ENCODE assay signal across 14 cellular contexts in genomic region chr13:110501188-110501587, GRCh38.
DNase-seq lines count a peak whose midpoint lies in the region; ATAC-seq and TF ChIP-seq lines count a peak whose summit lies in the region.
"Had no signal": no experiment of that assay in that cellular context is flagged by ENCODE, and none has a peak within 500 bp of the region (broad histone marks: within the 10 kb centered on the region; RNA-seq: fewer than 3 reads in every experiment).

No MANE protein-coding gene starts in this region.

- no peak overlapping the region for H3K4me3 Mint-ChIP-seq in HFFc6
- no peak overlapping the region for H3K4me3 Mint-ChIP-seq in chondrocyte (ENCODE audit: unreplicated experiment)
- H3K4me3 Mint-ChIP-seq: B cell; CD8-positive, alpha-beta T cell had no signal

- no peak overlapping the region for H2BK12ac ChIP-seq in mesenchymal stem cell (ENCODE audit: low read length in 2 of 2)

- H3K27ac ChIP-seq in mesenchymal stem cell (ENCODE audit: low read length, poor library complexity, severe bottlenecking) (no peak overlapping the region), stomach smooth muscle (ENCODE audit: low read length) (peak overlapping the region; percentile 31), upper lobe of left lung (no peak overlapping the region)

- over 99% methylated on average over 9 of the region's 9 CpGs for WGBS in mesenchymal stem cell
- 93 to 98% methylated on average over 7 to 9 of the region's 9 CpGs for WGBS in upper lobe of left lung, 2 donors

- H3K27me3 ChIP-seq in mesenchymal stem cell (ENCODE audit: control insufficient read depth in 1 of 2, insufficient read depth in 1 of 2, low read length in 2 of 2) (no peaks in the 10 kb centered on the region), stomach smooth muscle (ENCODE audit: control insufficient read depth in 1 of 2, insufficient read depth in 2 of 2, low read length in 2 of 2) (no peaks in the 10 kb centered on the region), upper lobe of left lung (no peaks in the 10 kb centered on the region)
- H3K27me3 ChIP-seq: BLaER1 treated with 17β-estradiol and CSF1 and Interleukin-3, amounts not matched to agents 10 nM and 100 nM had no signal

- H3K9me3 Mint-ChIP-seq in HFFc6, result peaks cover 4% of the 10 kb centered on the region; the same call in 1 of the 2 replicates
- no peaks in the 10 kb centered on the region for H3K9me3 Mint-ChIP-seq in chondrocyte (ENCODE audit: low read depth)

- peak overlapping the region; percentile 11 for H2AK5ac ChIP-seq in mesenchymal stem cell (ENCODE audit: low read length, severe bottlenecking)

- H3K27ac Mint-ChIP-seq in HFFc6, result peak overlapping the region; percentile 90; the same call in 1 of the 2 replicates
- H3K27ac Mint-ChIP-seq in chondrocyte (ENCODE audit: unreplicated experiment), result peak overlapping the region; percentile 4
- H3K27ac Mint-ChIP-seq: B cell; CD8-positive, alpha-beta T cell had no signal

- H2BK120ac ChIP-seq in mesenchymal stem cell (ENCODE audit: low read depth, low read length), result peak overlapping the region; percentile 73

- H3K79me1 ChIP-seq in mesenchymal stem cell (replicated peaks; ENCODE audit: low read length, poor library complexity, severe bottlenecking), result peaks cover 11% of the 10 kb centered on the region

- H3K4me1 Mint-ChIP-seq in HFFc6 (ENCODE audit: low read depth) (peaks cover 32% of the 10 kb centered on the region), chondrocyte (ENCODE audit: low read depth) (peaks cover 49% of the 10 kb centered on the region)
- H3K4me1 Mint-ChIP-seq: B cell had no signal

- H3K9me3 ChIP-seq in mesenchymal stem cell (ENCODE audit: control insufficient read depth, low read length), result peaks cover 9% of the 10 kb centered on the region
- H3K9me3 ChIP-seq in stomach smooth muscle (ENCODE audit: control insufficient read depth in 2 of 2, low read length in 2 of 2), result no peaks in the 10 kb centered on the region
- no peaks in the 10 kb centered on the region for H3K9me3 ChIP-seq in upper lobe of left lung
- H3K9me3 ChIP-seq: HAP-1 had no signal

- DNase-seq in HFFc6, result no peak
- DNase-seq in chondrocyte (ENCODE audit: low spot score), result no peak
- no peak for DNase-seq in mesenchymal stem cell
- DNase-seq in upper lobe of left lung, result no peak
- no peak for DNase-seq in stimulated activated CD4-positive, alpha-beta T cell treated with anti-CD3 and anti-CD28 coated beads, Interleukin-12 subunit alpha, Interleukin-12 subunit beta, amount 100 ng/mL, for 4 hours
- DNase-seq: Calu3; CD8-positive, alpha-beta T cell; DMS79 treated with DMSO at 0.1 percent for 48 hours; GF-D8 had no signal

- peak overlapping the region; percentile 88 for H4K91ac ChIP-seq in mesenchymal stem cell (ENCODE audit: low read length)

- H3K36me3 Mint-ChIP-seq in HFFc6 (ENCODE audit: low read depth) (peaks cover 46% of the 10 kb centered on the region), chondrocyte (ENCODE audit: low read depth) (peaks cover 67% of the 10 kb centered on the region)
- H3K36me3 Mint-ChIP-seq: CD8-positive, alpha-beta T cell had no signal

- H3K4me2 ChIP-seq in mesenchymal stem cell (ENCODE audit: low read length, poor library complexity, severe bottlenecking), result no peak overlapping the region
- H3K4me2 ChIP-seq: BLaER1 treated with 17β-estradiol and CSF1 and Interleukin-3, amounts not matched to agents 10 nM and 100 nM had no signal

- peaks cover 20% of the 10 kb centered on the region for H3K4me1 ChIP-seq in mesenchymal stem cell (ENCODE audit: control insufficient read depth, insufficient read depth, low read depth, low read length)
- H3K4me1 ChIP-seq in stomach smooth muscle (ENCODE audit: control insufficient read depth, insufficient read depth, low read length), result peaks cover 14% of the 10 kb centered on the region
- H3K4me1 ChIP-seq in upper lobe of left lung, result peaks cover 0 to 6% (median under 1%) of the 10 kb centered on the region in 4 donors
- H3K4me1 ChIP-seq: HAP-1 had no signal

- peak overlapping the region in 1 of 2 experiments; percentile 19 for H3K4me3 ChIP-seq in mesenchymal stem cell (ENCODE audit: insufficient read depth in 1 of 2, low read depth in 1 of 2, low read length in 2 of 2)
- no peak overlapping the region for H3K4me3 ChIP-seq in stomach smooth muscle (ENCODE audit: low read length in 2 of 2)
- H3K4me3 ChIP-seq in upper lobe of left lung, result no peak overlapping the region
- H3K4me3 ChIP-seq: BLaER1 treated with 17β-estradiol and CSF1 and Interleukin-3, amounts not matched to agents 10 nM and 100 nM; HAP-1 had no signal

- no peak for ATAC-seq in GM18511 (IDR thresholded peaks at IDR 0.05; ENCODE audit: unreplicated experiment)
- no peak for ATAC-seq in upper lobe of left lung (ENCODE audit: low FRiP score in 2 of 2)
- ATAC-seq: CD8-positive, alpha-beta T cell had no signal

- no peak for TF ChIP-seq EP300 in upper lobe of left lung (IDR thresholded peaks at IDR 0.05)

- H3K27me3 Mint-ChIP-seq in HFFc6 (ENCODE audit: insufficient read depth), result no peaks in the 10 kb centered on the region; the same call in none of the 2 replicates
- no peaks in the 10 kb centered on the region for H3K27me3 Mint-ChIP-seq in chondrocyte (ENCODE audit: low read depth)

- peaks cover 61 to 76% of the 10 kb centered on the region in 2 experiments for H3K36me3 ChIP-seq in mesenchymal stem cell (ENCODE audit: control insufficient read depth in 1 of 2, insufficient read depth in 2 of 2, low read depth in 1 of 2, low read length in 2 of 2)
- peaks cover 84 to 85% of the 10 kb centered on the region in 2 donors for H3K36me3 ChIP-seq in stomach smooth muscle (ENCODE audit: control insufficient read depth in 2 of 2, insufficient read depth in 2 of 2, low read length in 2 of 2)
- peaks cover 3 to 98% (median 64%) of the 10 kb centered on the region in 4 donors for H3K36me3 ChIP-seq in upper lobe of left lung
- H3K36me3 ChIP-seq: BLaER1 treated with 17β-estradiol and CSF1 and Interleukin-3, amounts not matched to agents 10 nM and 100 nM; HAP-1 had no signal

- H2BK5ac ChIP-seq in mesenchymal stem cell (ENCODE audit: low read depth, low read length, poor library complexity, severe bottlenecking), result no peak overlapping the region

- H3K14ac ChIP-seq in mesenchymal stem cell (ENCODE audit: low read length in 2 of 2), result no peak overlapping the region

- peak overlapping the region; percentile 22 to 87 for H3K18ac ChIP-seq in mesenchymal stem cell (ENCODE audit: low read depth in 1 of 2, low read length in 2 of 2)

- no peak overlapping the region for H2AFZ ChIP-seq in mesenchymal stem cell (ENCODE audit: low read depth, low read length)

- H3K4ac ChIP-seq in mesenchymal stem cell (ENCODE audit: low read depth in 1 of 2, low read length in 2 of 2), result no peak overlapping the region

- H3K9ac ChIP-seq in mesenchymal stem cell (ENCODE audit: low read length) (no peak overlapping the region), stomach smooth muscle (ENCODE audit: low read length in 2 of 2) (no peak overlapping the region)
- H3K9ac ChIP-seq: BLaER1 treated with 17β-estradiol and CSF1 and Interleukin-3, amounts not matched to agents 10 nM and 100 nM had no signal

- H2BK15ac ChIP-seq in mesenchymal stem cell (ENCODE audit: low read depth, poor library complexity, severe bottlenecking), result peak overlapping the region; percentile 44

- H4K8ac ChIP-seq in mesenchymal stem cell (ENCODE audit: low read length), result peak overlapping the region; percentile 45

- no peak for TF ChIP-seq POLR2A in upper lobe of left lung (IDR thresholded peaks at IDR 0.05)

- H3K23ac ChIP-seq in mesenchymal stem cell (ENCODE audit: low read length in 2 of 2), result no peak overlapping the region

- TF ChIP-seq CTCF in HFFc6 (IDR thresholded peaks at IDR 0.05) (no peak), chondrocyte (IDR thresholded peaks at IDR 0.05) (no peak), upper lobe of left lung (IDR thresholded peaks at IDR 0.05) (no peak)
